Comparison of ENCODE assay signal across 21 cellular contexts in genomic region chr16:54163197-54163843, GRCh38.
DNase-seq lines count a peak whose midpoint lies in the region; ATAC-seq and TF ChIP-seq lines count a peak whose summit lies in the region.
"Had no signal": no experiment of that assay in that cellular context is flagged by ENCODE, and none has a peak within 500 bp of the region (broad histone marks: within the 10 kb centered on the region; RNA-seq: fewer than 3 reads in every experiment).

No MANE protein-coding gene starts in this region.

- H2BK12ac ChIP-seq in mesenchymal stem cell (ENCODE audit: low read length in 2 of 2) = no peak overlapping the region

- no peak overlapping the region for H2AK5ac ChIP-seq in mesenchymal stem cell (ENCODE audit: low read length, severe bottlenecking)

- H2BK120ac ChIP-seq in mesenchymal stem cell (ENCODE audit: low read depth, low read length) = no peak overlapping the region

- no peak for TF ChIP-seq RAD21 in Ishikawa (IDR thresholded peaks at IDR 0.05; ENCODE audit: low read depth)

- H3K23ac ChIP-seq in mesenchymal stem cell (ENCODE audit: low read length in 2 of 2) = no peak overlapping the region

- TF ChIP-seq EP300 in Ishikawa (IDR thresholded peaks at IDR 0.05; ENCODE audit: borderline replicate concordance) (no peak), sigmoid colon (IDR thresholded peaks at IDR 0.05) (no peak)

- H2BK5ac ChIP-seq in mesenchymal stem cell (ENCODE audit: low read depth, low read length, poor library complexity, severe bottlenecking) = no peak overlapping the region

- H3K9me3 ChIP-seq in mesenchymal stem cell (ENCODE audit: control insufficient read depth, low read length) (no peaks in the 10 kb centered on the region), sigmoid colon (no peaks in the 10 kb centered on the region)
- H3K9me3 ChIP-seq: BE2C, BLaER1 had no signal

- ATAC-seq in activated CD8-positive, alpha-beta T cell treated with anti-CD3 and anti-CD28 coated beads for 36 hours = no peak
- no peak for ATAC-seq in stimulated activated naive CD8-positive, alpha-beta T cell treated with anti-CD3 and anti-CD28 coated beads, Interleukin-15, amount 100 ng/mL, for 72 hours

- POLR2A ChIA-PET in activated CD8-positive, alpha-beta T cell treated with anti-CD3 and anti-CD28 coated beads for 36 hours (lab: Charles Lee) = no interaction called here

- peaks cover 6% of the 10 kb centered on the region for H3K27me3 Mint-ChIP-seq in activated CD8-positive, alpha-beta T cell treated with anti-CD3 and anti-CD28 coated beads for 36 hours
- H3K27me3 Mint-ChIP-seq in stimulated activated naive CD8-positive, alpha-beta T cell treated with anti-CD3 and anti-CD28 coated beads, Interleukin-15, amount 100 ng/mL, for 72 hours = peaks cover 6% of the 10 kb centered on the region

- no peak overlapping the region for H2AFZ ChIP-seq in mesenchymal stem cell (ENCODE audit: low read depth, low read length)

- 95% methylated on average over 9 of the region's 10 CpGs for WGBS in mesenchymal stem cell
- 90% methylated on average over 10 of the region's 10 CpGs for WGBS in sigmoid colon, 2 donors

- no peaks in the 10 kb centered on the region for H3K36me3 Mint-ChIP-seq in activated CD8-positive, alpha-beta T cell treated with anti-CD3 and anti-CD28 coated beads for 36 hours (ENCODE audit: low read depth)
- H3K36me3 Mint-ChIP-seq: CD14-positive monocyte; CD4-positive, alpha-beta memory T cell; CD4-positive, CD25-positive, alpha-beta regulatory T cell; CD8-positive, alpha-beta memory T cell had no signal

- H4K91ac ChIP-seq in mesenchymal stem cell (ENCODE audit: low read length) = no peak overlapping the region

- peak overlapping the region; percentile 20 for H4K8ac ChIP-seq in mesenchymal stem cell (ENCODE audit: low read length)

- H3K4me2 ChIP-seq in mesenchymal stem cell (ENCODE audit: low read length, poor library complexity, severe bottlenecking) = no peak overlapping the region
- H3K4me2 ChIP-seq: BLaER1 had no signal

- H3K9ac ChIP-seq in mesenchymal stem cell (ENCODE audit: low read length) = no peak overlapping the region
- H3K9ac ChIP-seq: BLaER1 had no signal

- H2BK15ac ChIP-seq in mesenchymal stem cell (ENCODE audit: low read depth, poor library complexity, severe bottlenecking) = no peak overlapping the region

- no peaks in the 10 kb centered on the region for H3K36me3 ChIP-seq in mesenchymal stem cell (ENCODE audit: control insufficient read depth in 1 of 2, insufficient read depth in 2 of 2, low read depth in 1 of 2, low read length in 2 of 2)
- H3K36me3 ChIP-seq in sigmoid colon = no peaks in the 10 kb centered on the region
- H3K36me3 ChIP-seq: BE2C, BLaER1 had no signal

- no peak overlapping the region for H3K18ac ChIP-seq in mesenchymal stem cell (ENCODE audit: low read depth in 1 of 2, low read length in 2 of 2)

- H3K9me3 Mint-ChIP-seq in activated CD8-positive, alpha-beta T cell treated with anti-CD3 and anti-CD28 coated beads for 36 hours = no peaks in the 10 kb centered on the region
- peaks cover 8 to 9% of the 10 kb centered on the region in 2 donors for H3K9me3 Mint-ChIP-seq in stimulated activated naive CD8-positive, alpha-beta T cell treated with anti-CD3 and anti-CD28 coated beads, Interleukin-15, amount 100 ng/mL, for 72 hours

- no peaks in the 10 kb centered on the region for H3K4me1 Mint-ChIP-seq in activated CD8-positive, alpha-beta T cell treated with anti-CD3 and anti-CD28 coated beads for 36 hours (ENCODE audit: low read depth)
- H3K4me1 Mint-ChIP-seq in stimulated activated naive CD8-positive, alpha-beta T cell treated with anti-CD3 and anti-CD28 coated beads, Interleukin-15, amount 100 ng/mL, for 72 hours = no peaks in the 10 kb centered on the region
- H3K4me1 Mint-ChIP-seq: CD14-positive monocyte; CD4-positive, alpha-beta memory T cell; CD4-positive, CD25-positive, alpha-beta regulatory T cell; CD8-positive, alpha-beta memory T cell had no signal

- H3K4me1 ChIP-seq in mesenchymal stem cell (ENCODE audit: control insufficient read depth, insufficient read depth, low read depth, low read length) = no peaks in the 10 kb centered on the region
- H3K4me1 ChIP-seq in sigmoid colon = no peaks in the 10 kb centered on the region
- H3K4me1 ChIP-seq: BE2C, BLaER1 had no signal

- H3K4me3 ChIP-seq in mesenchymal stem cell (ENCODE audit: insufficient read depth in 1 of 2, low read depth in 1 of 2, low read length in 2 of 2) (no peak overlapping the region), sigmoid colon (no peak overlapping the region)
- H3K4me3 ChIP-seq: BLaER1 had no signal

- TF ChIP-seq CTCF in sigmoid colon (IDR thresholded peaks at IDR 0.05) = no peak
- TF ChIP-seq CTCF in activated CD8-positive, alpha-beta T cell treated with anti-CD3 and anti-CD28 coated beads for 36 hours (IDR thresholded peaks at IDR 0.05) = no peak

- H3K27ac ChIP-seq in mesenchymal stem cell (ENCODE audit: low read length, poor library complexity, severe bottlenecking) = no peak overlapping the region
- no peak overlapping the region for H3K27ac ChIP-seq in sigmoid colon
- H3K27ac ChIP-seq: BLaER1 had no signal

- no peak overlapping the region for H3K27ac Mint-ChIP-seq in activated CD8-positive, alpha-beta T cell treated with anti-CD3 and anti-CD28 coated beads for 36 hours
- H3K27ac Mint-ChIP-seq in stimulated activated naive CD8-positive, alpha-beta T cell treated with anti-CD3 and anti-CD28 coated beads, Interleukin-15, amount 100 ng/mL, for 72 hours = no peak overlapping the region
- H3K27ac Mint-ChIP-seq: CD4-positive, alpha-beta memory T cell; CD4-positive, CD25-positive, alpha-beta regulatory T cell; CD8-positive, alpha-beta memory T cell had no signal

- H3K14ac ChIP-seq in mesenchymal stem cell (ENCODE audit: low read length in 2 of 2) = no peak overlapping the region

- H3K4me3 Mint-ChIP-seq in activated CD8-positive, alpha-beta T cell treated with anti-CD3 and anti-CD28 coated beads for 36 hours = no peak overlapping the region
- no peak overlapping the region for H3K4me3 Mint-ChIP-seq in stimulated activated naive CD8-positive, alpha-beta T cell treated with anti-CD3 and anti-CD28 coated beads, Interleukin-15, amount 100 ng/mL, for 72 hours
- H3K4me3 Mint-ChIP-seq: CD14-positive monocyte; CD4-positive, alpha-beta memory T cell; CD4-positive, CD25-positive, alpha-beta regulatory T cell; CD8-positive, alpha-beta memory T cell had no signal

- no peak for TF ChIP-seq POLR2A in sigmoid colon (IDR thresholded peaks at IDR 0.05)

- intact Hi-C loops in sigmoid colon (cut with DNase I) = no loop called here
- intact Hi-C loops in activated CD8-positive, alpha-beta T cell treated with anti-CD3 and anti-CD28 coated beads for 36 hours (cut with micrococcal nuclease) = no loop called here

- CTCF ChIA-PET in activated CD8-positive, alpha-beta T cell treated with anti-CD3 and anti-CD28 coated beads for 36 hours (lab: Charles Lee) = no interaction called here

- H3K27me3 ChIP-seq in mesenchymal stem cell (ENCODE audit: control insufficient read depth in 1 of 2, insufficient read depth in 1 of 2, low read length in 2 of 2) (peaks cover 0 to 8% of the 10 kb centered on the region in 2 experiments), sigmoid colon (peaks cover 0 to 5% (median 0%) of the 10 kb centered on the region in 3 donors)
- H3K27me3 ChIP-seq: BE2C, BLaER1 had no signal

- DNase-seq in mesenchymal stem cell = no peak
- peak; percentile 43 for DNase-seq in sigmoid colon
- DNase-seq in NCI-H446 treated with DMSO at 0.1 percent for 48 hours (lab: John Stamatoyannopoulos, UW) = no peak
- DNase-seq in activated CD8-positive, alpha-beta T cell treated with anti-CD3 and anti-CD28 coated beads for 36 hours = no peak
- DNase-seq in stimulated activated naive CD8-positive, alpha-beta T cell treated with anti-CD3 and anti-CD28 coated beads, Interleukin-15, amount 100 ng/mL, for 72 hours = no peak
- DNase-seq: 8988T; ACHN; BE2C; C1 segment of cervical spinal cord; CD4-positive, alpha-beta memory T cell; CD4-positive, CD25-positive, alpha-beta regulatory T cell; CD8-positive, alpha-beta memory T cell; COR-L47; DMS 273 treated with DMSO at 0.1 percent for 48 hours; DMS153; DMS53; DMS79 treated with DMSO at 0.1 percent for 48 hours; GF-D8 had no signal

- H3K4ac ChIP-seq in mesenchymal stem cell (ENCODE audit: low read depth in 1 of 2, low read length in 2 of 2) = no peak overlapping the region

- H3K79me1 ChIP-seq in mesenchymal stem cell (replicated peaks; ENCODE audit: low read length, poor library complexity, severe bottlenecking) = no peaks in the 10 kb centered on the region

TF ChIP-seq in Ishikawa, 13 proteins besides CTCF, POLR2A, EP300 and RAD21:
- TF ChIP-seq YY1 (IDR thresholded peaks at IDR 0.05; ENCODE audit: low read depth) = no peak
- TF ChIP-seq, protein P1, sequence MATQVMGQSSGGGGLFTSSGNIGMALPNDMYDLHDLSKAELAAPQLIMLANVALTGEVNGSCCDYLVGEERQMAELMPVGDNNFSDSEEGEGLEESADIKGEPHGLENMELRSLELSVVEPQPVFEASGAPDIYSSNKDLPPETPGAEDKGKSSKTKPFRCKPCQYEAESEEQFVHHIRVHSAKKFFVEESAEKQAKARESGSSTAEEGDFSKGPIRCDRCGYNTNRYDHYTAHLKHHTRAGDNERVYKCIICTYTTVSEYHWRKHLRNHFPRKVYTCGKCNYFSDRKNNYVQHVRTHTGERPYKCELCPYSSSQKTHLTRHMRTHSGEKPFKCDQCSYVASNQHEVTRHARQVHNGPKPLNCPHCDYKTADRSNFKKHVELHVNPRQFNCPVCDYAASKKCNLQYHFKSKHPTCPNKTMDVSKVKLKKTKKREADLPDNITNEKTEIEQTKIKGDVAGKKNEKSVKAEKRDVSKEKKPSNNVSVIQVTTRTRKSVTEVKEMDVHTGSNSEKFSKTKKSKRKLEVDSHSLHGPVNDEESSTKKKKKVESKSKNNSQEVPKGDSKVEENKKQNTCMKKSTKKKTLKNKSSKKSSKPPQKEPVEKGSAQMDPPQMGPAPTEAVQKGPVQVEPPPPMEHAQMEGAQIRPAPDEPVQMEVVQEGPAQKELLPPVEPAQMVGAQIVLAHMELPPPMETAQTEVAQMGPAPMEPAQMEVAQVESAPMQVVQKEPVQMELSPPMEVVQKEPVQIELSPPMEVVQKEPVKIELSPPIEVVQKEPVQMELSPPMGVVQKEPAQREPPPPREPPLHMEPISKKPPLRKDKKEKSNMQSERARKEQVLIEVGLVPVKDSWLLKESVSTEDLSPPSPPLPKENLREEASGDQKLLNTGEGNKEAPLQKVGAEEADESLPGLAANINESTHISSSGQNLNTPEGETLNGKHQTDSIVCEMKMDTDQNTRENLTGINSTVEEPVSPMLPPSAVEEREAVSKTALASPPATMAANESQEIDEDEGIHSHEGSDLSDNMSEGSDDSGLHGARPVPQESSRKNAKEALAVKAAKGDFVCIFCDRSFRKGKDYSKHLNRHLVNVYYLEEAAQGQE (IDR thresholded peaks at IDR 0.05; ENCODE audit: low read depth) = peak; percentile 29; the same call in 1 of the 2 replicates
